35 cellular contexts compared by ENCODE assay signal in the genomic region with DNA sequence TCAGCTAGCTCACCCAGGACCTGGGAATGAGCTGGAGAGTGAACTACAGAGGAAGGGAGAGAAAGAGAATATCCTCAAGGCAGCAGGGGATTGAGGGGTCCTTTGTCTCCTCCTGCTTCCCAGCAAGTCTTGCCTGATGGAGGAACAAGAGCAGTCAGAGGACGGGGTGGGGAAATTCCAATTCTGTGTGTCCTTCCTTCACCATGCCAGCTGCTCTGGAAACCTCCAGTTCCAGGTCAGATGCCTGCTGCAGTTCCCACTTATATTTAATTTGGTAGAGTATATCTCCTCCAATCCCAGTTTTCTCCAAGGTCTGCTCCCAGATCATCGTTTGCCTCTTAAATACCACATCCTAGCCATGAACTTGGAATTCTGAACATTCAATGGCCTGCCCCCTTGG. TPM values are rescaled to one million over a fixed set of nuclear protein-coding genes. Genes with fewer than 3 reads are reported as not detected.
"Had no signal": no experiment of that assay in that cellular context is flagged by ENCODE, and none has a peak within 500 bp of the region (broad histone marks: within the 10 kb centered on the region; RNA-seq: fewer than 3 reads in every experiment).

No MANE protein-coding gene starts in this region.

- H3K27ac Mint-ChIP-seq: activated CD4-positive, alpha-beta memory T cell treated with anti-CD3 and anti-CD28 coated beads for 36 hours; activated CD4-positive, alpha-beta T cell treated with anti-CD3 and anti-CD28 coated beads for 36 hours; activated CD4-positive, alpha-beta T cell treated with anti-CD3 and anti-CD28 coated beads, Interleukin-2, amount 10 ng/mL, durations not matched to agents 24 days and 14 days; activated CD8-positive, alpha-beta memory T cell treated with anti-CD3 and anti-CD28 coated beads, Interleukin-2, amount 10 ng/mL, durations not matched to agents 7 days and 5 days; activated CD8-positive, alpha-beta T cell treated with anti-CD3 and anti-CD28 coated beads, Interleukin-2, amount 10 ng/mL, durations not matched to agents 7 days and 5 days; activated naive CD4-positive, alpha-beta T cell treated with anti-CD3 and anti-CD28 coated beads for 36 hours; activated naive CD4-positive, alpha-beta T cell treated with anti-CD3 and anti-CD28 coated beads, Interleukin-2, amount 50 U/mL, for 24 hours; activated naive CD8-positive, alpha-beta T cell treated with anti-CD3 and anti-CD28 coated beads for 36 hours; activated naive CD8-positive, alpha-beta T cell treated with anti-CD3 and anti-CD28 coated beads, Interleukin-2, amount 50 U/mL, for 24 hours; activated T-helper 1 cell treated with anti-CD3 and anti-CD28 coated beads, Interleukin-12 subunit alpha, Interleukin-12 subunit beta, Interleukin-2, Interleukin-4 antibody, amounts not matched to agents 30 ng/mL and 10 ng/mL and 1 ng/mL, durations not matched to agents 14 hours and 24 hours and 36 hours; activated T-helper 2 cell treated with anti-CD3 and anti-CD28 coated beads, Interferon-gamma antibody, Interleukin-2, Interleukin-4, amounts not matched to agents 10 μg/mL and 5 μg/mL and 100 μg/mL, durations not matched to agents 14 hours and 24 hours and 36 hours had no signal

- H3K9me3 ChIP-seq: adrenal gland, breast epithelium, colonic mucosa, esophagus squamous epithelium had no signal

- H3K36me3 ChIP-seq: adrenal gland, breast epithelium, cardiac muscle cell, colonic mucosa, esophagus squamous epithelium had no signal

- H3K36me3 Mint-ChIP-seq: activated CD4-positive, alpha-beta memory T cell treated with anti-CD3 and anti-CD28 coated beads for 36 hours; activated CD8-positive, alpha-beta memory T cell treated with anti-CD3 and anti-CD28 coated beads, Interleukin-2, amount 10 ng/mL, durations not matched to agents 7 days and 5 days; activated naive CD4-positive, alpha-beta T cell treated with anti-CD3 and anti-CD28 coated beads, Interleukin-2, amount 50 U/mL, for 24 hours; activated naive CD8-positive, alpha-beta T cell treated with anti-CD3 and anti-CD28 coated beads for 36 hours; brain had no signal

- H3K27me3 Mint-ChIP-seq: activated naive CD8-positive, alpha-beta T cell treated with anti-CD3 and anti-CD28 coated beads for 36 hours had no signal

- H3K4me1 Mint-ChIP-seq: activated CD4-positive, alpha-beta T cell treated with anti-CD3 and anti-CD28 coated beads for 36 hours; activated CD4-positive, alpha-beta T cell treated with anti-CD3 and anti-CD28 coated beads, Interleukin-2, amount 10 ng/mL, durations not matched to agents 24 days and 14 days; activated naive CD4-positive, alpha-beta T cell treated with anti-CD3 and anti-CD28 coated beads, Interleukin-2, amount 50 U/mL, for 24 hours; activated naive CD8-positive, alpha-beta T cell treated with anti-CD3 and anti-CD28 coated beads for 36 hours; activated naive CD8-positive, alpha-beta T cell treated with anti-CD3 and anti-CD28 coated beads, Interleukin-2, amount 50 U/mL, for 24 hours had no signal

- H3K4me1 ChIP-seq: adrenal gland, breast epithelium, colonic mucosa had no signal

- H3K4me3 Mint-ChIP-seq: activated CD4-positive, alpha-beta memory T cell treated with anti-CD3 and anti-CD28 coated beads for 36 hours; activated CD4-positive, alpha-beta T cell treated with anti-CD3 and anti-CD28 coated beads for 36 hours; activated CD4-positive, alpha-beta T cell treated with anti-CD3 and anti-CD28 coated beads, Interleukin-2, amount 10 ng/mL, durations not matched to agents 24 days and 14 days; activated CD8-positive, alpha-beta memory T cell treated with anti-CD3 and anti-CD28 coated beads, Interleukin-2, amount 10 ng/mL, durations not matched to agents 7 days and 5 days; activated CD8-positive, alpha-beta T cell treated with anti-CD3 and anti-CD28 coated beads, Interleukin-2, amount 10 ng/mL, durations not matched to agents 7 days and 5 days; activated naive CD4-positive, alpha-beta T cell treated with anti-CD3 and anti-CD28 coated beads for 36 hours; activated naive CD4-positive, alpha-beta T cell treated with anti-CD3 and anti-CD28 coated beads, Interleukin-2, amount 50 U/mL, for 24 hours; activated naive CD8-positive, alpha-beta T cell treated with anti-CD3 and anti-CD28 coated beads for 36 hours; activated naive CD8-positive, alpha-beta T cell treated with anti-CD3 and anti-CD28 coated beads, Interleukin-2, amount 50 U/mL, for 24 hours; activated T-helper 1 cell treated with anti-CD3 and anti-CD28 coated beads, Interleukin-12 subunit alpha, Interleukin-12 subunit beta, Interleukin-2, Interleukin-4 antibody, amounts not matched to agents 30 ng/mL and 10 ng/mL and 1 ng/mL, durations not matched to agents 14 hours and 24 hours and 36 hours; brain had no signal

- ATAC-seq: activated CD4-positive, alpha-beta T cell treated with anti-CD3 and anti-CD28 coated beads for 36 hours; activated CD8-positive, alpha-beta memory T cell treated with anti-CD3 and anti-CD28 coated beads, Interleukin-2, amount 10 ng/mL, durations not matched to agents 7 days and 5 days; activated CD8-positive, alpha-beta T cell treated with anti-CD3 and anti-CD28 coated beads, Interleukin-2, amount 10 ng/mL, durations not matched to agents 7 days and 5 days; activated naive CD8-positive, alpha-beta T cell treated with anti-CD3 and anti-CD28 coated beads, Interleukin-2, amount 50 U/mL, for 24 hours had no signal

- H3K4me3 ChIP-seq: adrenal gland, breast epithelium, cardiac muscle cell, colonic mucosa, esophagus squamous epithelium had no signal

- DNase-seq: activated CD4-positive, alpha-beta memory T cell treated with anti-CD3 and anti-CD28 coated beads for 36 hours; activated CD4-positive, alpha-beta T cell treated with anti-CD3 and anti-CD28 coated beads for 36 hours; activated CD4-positive, alpha-beta T cell treated with anti-CD3 and anti-CD28 coated beads, Interleukin-2, amount 10 ng/mL, durations not matched to agents 24 days and 14 days; activated CD4-positive, CD25-positive, alpha-beta regulatory T cell; activated CD4-positive, CD25-positive, alpha-beta regulatory T cell treated with anti-CD3 and anti-CD28 coated beads, Interleukin-2, amount 50 U/mL, for 72 hours; activated CD8-positive, alpha-beta memory T cell treated with anti-CD3 and anti-CD28 coated beads, Interleukin-2, amount 10 ng/mL, durations not matched to agents 7 days and 5 days; activated CD8-positive, alpha-beta memory T cell treated with anti-CD3 and anti-CD28 coated beads, Interleukin-2, amount 50 U/mL, for 4 hours; activated CD8-positive, alpha-beta T cell treated with anti-CD3 and anti-CD28 coated beads, Interleukin-2, amount 10 ng/mL, durations not matched to agents 7 days and 5 days; activated effector memory CD4-positive, alpha-beta T cell treated with anti-CD3 and anti-CD28 coated beads, Interleukin-2, amount 50 U/mL, for 16 hours; activated naive CD4-positive, alpha-beta T cell treated with anti-CD3 and anti-CD28 coated beads for 36 hours; activated naive CD8-positive, alpha-beta T cell treated with anti-CD3 and anti-CD28 coated beads for 36 hours; activated naive CD8-positive, alpha-beta T cell treated with anti-CD3 and anti-CD28 coated beads, Interleukin-2, amount 50 U/mL, for 24 hours; activated T-cell treated with anti-CD3 and anti-CD28 coated beads, Interleukin-2, amount 50 U/mL, for 1 hour; activated T-cell treated with anti-CD3 and anti-CD28 coated beads, Interleukin-2, amount 50 U/mL, for 48 hours; adrenal gland; amygdala; central memory CD4-positive, alpha-beta T cell; cerebellar nuclear complex; colonic mucosa; effector CD8-positive, alpha-beta T cell; esophagus squamous epithelium; foreskin melanocyte; T-helper 2 cell had no signal

- H3K27me3 ChIP-seq: adrenal gland, colonic mucosa had no signal

- H3K9me3 Mint-ChIP-seq: activated CD4-positive, alpha-beta memory T cell treated with anti-CD3 and anti-CD28 coated beads for 36 hours; activated CD4-positive, alpha-beta T cell treated with anti-CD3 and anti-CD28 coated beads, Interleukin-2, amount 10 ng/mL, durations not matched to agents 24 days and 14 days; activated naive CD4-positive, alpha-beta T cell treated with anti-CD3 and anti-CD28 coated beads for 36 hours; activated naive CD4-positive, alpha-beta T cell treated with anti-CD3 and anti-CD28 coated beads, Interleukin-2, amount 50 U/mL, for 24 hours; activated naive CD8-positive, alpha-beta T cell treated with anti-CD3 and anti-CD28 coated beads for 36 hours; activated naive CD8-positive, alpha-beta T cell treated with anti-CD3 and anti-CD28 coated beads, Interleukin-2, amount 50 U/mL, for 24 hours; activated T-helper 1 cell treated with anti-CD3 and anti-CD28 coated beads, Interleukin-12 subunit alpha, Interleukin-12 subunit beta, Interleukin-2, Interleukin-4 antibody, amounts not matched to agents 30 ng/mL and 10 ng/mL and 1 ng/mL, durations not matched to agents 14 hours and 24 hours and 36 hours; activated T-helper 2 cell treated with anti-CD3 and anti-CD28 coated beads, Interferon-gamma antibody, Interleukin-2, Interleukin-4, amounts not matched to agents 10 μg/mL and 5 μg/mL and 100 μg/mL, durations not matched to agents 14 hours and 24 hours and 36 hours had no signal

- H3K27ac ChIP-seq: adrenal gland, breast epithelium, cardiac muscle cell, colonic mucosa, epithelial cell of prostate, esophagus squamous epithelium had no signal

RNA-seq across cellular contexts. Expression of a gene that starts 21.4 kb away (rescaled TPM):
- total RNA-seq: activated CD4-positive, alpha-beta memory T cell treated with anti-CD3 and anti-CD28 coated beads for 36 hours; activated CD4-positive, alpha-beta T cell treated with anti-CD3 and anti-CD28 coated beads for 36 hours; activated CD4-positive, alpha-beta T cell treated with anti-CD3 and anti-CD28 coated beads, Interleukin-2, amount 10 ng/mL, durations not matched to agents 24 days and 14 days; activated CD8-positive, alpha-beta memory T cell treated with anti-CD3 and anti-CD28 coated beads for 36 hours; activated CD8-positive, alpha-beta memory T cell treated with anti-CD3 and anti-CD28 coated beads, Interleukin-2, amount 10 ng/mL, durations not matched to agents 7 days and 5 days; activated CD8-positive, alpha-beta T cell treated with anti-CD3 and anti-CD28 coated beads, Interleukin-2, amount 10 ng/mL, durations not matched to agents 7 days and 5 days; activated naive CD4-positive, alpha-beta T cell treated with anti-CD3 and anti-CD28 coated beads for 36 hours; activated naive CD8-positive, alpha-beta T cell treated with anti-CD3 and anti-CD28 coated beads for 36 hours; activated T-helper 1 cell treated with anti-CD3 and anti-CD28 coated beads, Interleukin-12 subunit alpha, Interleukin-12 subunit beta, Interleukin-2, Interleukin-4 antibody, amounts not matched to agents 30 ng/mL and 10 ng/mL and 1 ng/mL, durations not matched to agents 14 hours and 24 hours and 36 hours; activated T-helper 2 cell treated with anti-CD3 and anti-CD28 coated beads, Interferon-gamma antibody, Interleukin-2, Interleukin-4, amounts not matched to agents 10 μg/mL and 5 μg/mL and 100 μg/mL, durations not matched to agents 14 hours and 24 hours and 36 hours; cardiac muscle cell; dermis microvascular lymphatic vessel endothelial cell; endothelial cell of umbilical vein; esophagus squamous epithelium; fibroblast of villous mesenchyme; T-helper 1 cell treated with Interleukin-12 subunit alpha and Interleukin-12 subunit beta and Interleukin-4 antibody, amounts not matched to agents 30 ng/mL and 1 ng/mL, for 36 hours had no signal
- polyA plus RNA-seq: cardiac muscle cell, endothelial cell of umbilical vein had no signal
